ENCODE assay signal across 7 cellular contexts in the genomic region with DNA sequence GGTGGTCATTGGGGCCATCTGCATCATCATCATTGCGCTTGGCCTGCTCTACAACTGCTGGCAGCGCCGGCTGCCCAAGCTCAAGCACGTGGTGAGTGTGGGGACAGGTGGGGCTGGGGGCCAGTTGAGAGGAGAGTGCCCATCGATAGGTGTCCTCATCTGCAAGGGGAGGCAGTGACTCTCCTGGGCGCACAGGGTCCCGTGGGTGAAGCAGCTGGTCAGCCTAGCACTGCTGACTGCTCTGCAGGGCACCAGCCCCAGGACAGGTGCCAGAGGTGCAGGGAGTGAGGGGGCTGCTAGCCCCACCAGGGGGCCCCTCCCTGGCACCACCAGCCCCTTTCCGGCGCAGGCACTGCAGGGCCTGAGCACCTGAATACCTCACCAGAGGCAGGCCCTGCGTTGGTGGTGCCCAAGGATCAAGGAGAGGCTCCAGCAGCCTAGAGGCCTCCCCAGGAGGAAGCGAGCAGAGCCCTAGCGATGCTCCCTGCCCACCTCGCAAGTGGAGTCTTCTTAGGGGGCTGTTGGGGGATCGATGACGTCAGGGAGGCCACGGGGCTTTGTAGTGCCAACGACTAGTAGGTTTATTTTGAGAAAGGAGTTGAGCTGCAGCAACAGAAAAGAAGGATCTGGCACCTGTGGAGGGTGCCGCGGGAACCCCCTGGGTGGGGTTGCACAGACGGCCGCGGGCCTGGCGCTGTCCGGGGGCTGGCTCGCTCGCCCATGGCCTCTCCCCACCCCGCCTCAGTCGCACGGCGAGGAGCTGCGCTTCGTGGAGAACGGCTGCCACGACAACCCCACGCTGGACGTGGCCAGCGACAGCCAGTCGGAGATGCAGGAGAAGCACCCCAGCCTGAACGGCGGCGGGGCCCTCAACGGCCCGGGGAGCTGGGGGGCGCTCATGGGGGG. TPM values are rescaled to one million over a fixed set of nuclear protein-coding genes. Genes with fewer than 3 reads are reported as not detected.
DNase-seq lines count a peak whose midpoint lies in the region; ATAC-seq and TF ChIP-seq lines count a peak whose summit lies in the region.

No MANE protein-coding gene starts in this region.

- H3K36me3 ChIP-seq in breast epithelium: peaks cover 6% of the 10 kb centered on the region

- H3K4me1 ChIP-seq in breast epithelium: peaks cover 0 to 3% of the 10 kb centered on the region in 2 donors

- no peaks in the 10 kb centered on the region for H3K9me3 ChIP-seq in breast epithelium

- H3K27me3 ChIP-seq in breast epithelium (no peaks in the 10 kb centered on the region), layer of hippocampus (ENCODE audit: control insufficient read depth, insufficient read depth, low read length) (no peaks in the 10 kb centered on the region)

- CTCF ChIA-PET in RWPE1 (lab: Yijun Ruan, JAX): interaction anchor here (0.8 kb wide), 1 partner anchor 396 kb away, joined by 3 read pairs; no protein-coding TSS in a partner anchor

- POLR2A ChIA-PET in RWPE1 (lab: Yijun Ruan, JAX; ENCODE audit: low non-redundant PET): interaction anchor here (0.5 kb wide), 1 partner anchor 14 kb away, joined by 6 read pairs; no protein-coding TSS in a partner anchor

- no peak for TF ChIP-seq CTCF in RWPE1 (conservative IDR thresholded peaks at IDR 0.05; ENCODE audit: low read depth)
- TF ChIP-seq CTCF in breast epithelium (IDR thresholded peaks at IDR 0.05): no peak

- H3K27ac ChIP-seq in RWPE1 (peak overlapping the region; percentile 83), breast epithelium (peak overlapping the region; percentile 85 to 95), layer of hippocampus (ENCODE audit: low read depth, low read length) (peak overlapping the region; percentile 73)

- DNase-seq in RWPE1 (ENCODE audit: low spot score): no peak
- DNase-seq in breast epithelium (ENCODE audit: low spot score in 2 of 2): peak in 1 of 2 donors; percentile 51
- peak; percentile 54 for DNase-seq in stimulated activated CD8-positive, alpha-beta memory T cell treated with anti-CD3 and anti-CD28 coated beads, Interleukin-4, amount 100 ng/mL, for 48 hours
- no peak for DNase-seq in cerebellar cortex (ENCODE audit: low spot score)

- ATAC-seq in GM18858 (IDR thresholded peaks at IDR 0.05; ENCODE audit: unreplicated experiment): peak; percentile 10
- peak; percentile 14 for ATAC-seq in HG02852 (IDR thresholded peaks at IDR 0.05; ENCODE audit: unreplicated experiment)

- no peak for TF ChIP-seq POLR2A in breast epithelium (IDR thresholded peaks at IDR 0.05)

- peak overlapping the region; percentile 93 to 99 (median 97) for H3K4me3 ChIP-seq in breast epithelium

- intact Hi-C loops in breast epithelium (cut with DNase I; ENCODE audit: low total_unique reads): no loop called here

RNA-seq across cellular contexts. Expression of a gene that starts 1.0 kb away (rescaled TPM):
- 10 to 100 TPM; 32.0 to 43.6 (median 40.2) TPM for total RNA-seq in breast epithelium

RNA-seq across cellular contexts. Expression of a gene that starts 42.8 kb away (rescaled TPM):
- total RNA-seq in breast epithelium: 10 to 100 TPM in 1 of 3 donors, 1 to 10 TPM in 2; 8.8 to 10.6 (median 8.8) TPM
